In genomic region chr1:171251741-171252300, GRCh38 we compare ENCODE assay signal across 9 cellular contexts. TPM values are rescaled to one million over a fixed set of nuclear protein-coding genes. Genes with fewer than 3 reads are reported as not detected.
DNase-seq lines count a peak whose midpoint lies in the region; ATAC-seq and TF ChIP-seq lines count a peak whose summit lies in the region.
"Had no signal": no experiment of that assay in that cellular context is flagged by ENCODE, and none has a peak within 500 bp of the region (broad histone marks: within the 10 kb centered on the region; RNA-seq: fewer than 3 reads in every experiment).

No MANE protein-coding gene starts in this region.

- TF ChIP-seq CTCF in glutamatergic neuron (IDR thresholded peaks at IDR 0.05; ENCODE audit: partially characterized antibody, unreplicated experiment) = peak; percentile 70
- peak; percentile 43 for TF ChIP-seq CTCF in psoas muscle (IDR thresholded peaks at IDR 0.05)

- intact Hi-C loops in psoas muscle (cut with DNase I) = no loop called here

- H3K27me3 Mint-ChIP-seq in glutamatergic neuron (ENCODE audit: unreplicated experiment) = peaks cover 6% of the 10 kb centered on the region

- H3K9me3 ChIP-seq in psoas muscle = no peaks in the 10 kb centered on the region

- ATAC-seq in GM19397 (IDR thresholded peaks at IDR 0.05; ENCODE audit: unreplicated experiment) = peak; percentile 23
- no peak for ATAC-seq in psoas muscle
- ATAC-seq in GM21529 (IDR thresholded peaks at IDR 0.05; ENCODE audit: unreplicated experiment) = no peak

- WGBS in psoas muscle, 3 donors = 19 to 20% (median 19%) methylated on average over 14 of the region's 14 CpGs

- H3K4me1 ChIP-seq in psoas muscle = no peaks in the 10 kb centered on the region

- peaks cover 3% of the 10 kb centered on the region for H3K4me1 Mint-ChIP-seq in glutamatergic neuron (ENCODE audit: low read depth, unreplicated experiment)

- H3K27ac Mint-ChIP-seq in glutamatergic neuron (ENCODE audit: unreplicated experiment) = no peak overlapping the region

- no peak overlapping the region for H3K27ac ChIP-seq in psoas muscle

- no peaks in the 10 kb centered on the region for H3K36me3 Mint-ChIP-seq in glutamatergic neuron (ENCODE audit: unreplicated experiment)

- H3K4me3 Mint-ChIP-seq in glutamatergic neuron (ENCODE audit: unreplicated experiment) = peak overlapping the region; percentile 92

- H3K9me3 Mint-ChIP-seq in glutamatergic neuron (ENCODE audit: unreplicated experiment) = peaks cover 2% of the 10 kb centered on the region

- H3K27me3 ChIP-seq in psoas muscle (ENCODE audit: insufficient read depth in 3 of 3, low read length in 2 of 3) = peaks cover 0 to 30% (median 2%) of the 10 kb centered on the region in 3 donors

- DNase-seq in COLO668 (lab: John Stamatoyannopoulos, UW; ENCODE audit: unreplicated experiment) (peak; percentile 24), NAMALWA (ENCODE audit: low spot score) (peak; percentile 93), glutamatergic neuron (peak; percentile 74), psoas muscle (no peak), AML-193 (lab: John Stamatoyannopoulos, UW) (no peak)
- DNase-seq in activated T-cell treated with anti-CD3 and anti-CD28 coated beads, Interleukin-2, amount 50 U/mL, for 48 hours = peak; percentile 46 to 56

- H3K36me3 ChIP-seq in psoas muscle (ENCODE audit: insufficient read depth in 1 of 2, low read depth in 1 of 2) = no peaks in the 10 kb centered on the region

- H3K4me3 ChIP-seq in psoas muscle = peak overlapping the region; percentile 64

RNA-seq across cellular contexts. Expression of gene FMO1, which starts 3.5 kb away (rescaled TPM):
- total RNA-seq in glutamatergic neuron (ENCODE audit: unreplicated experiment) (not detected), psoas muscle (under 1 TPM in 2 of 4 donors, not detected in 2; 0.30 TPM)
- under 1 TPM in 2 of 3 donors, not detected in 1; 0.03 to 0.19 TPM for polyA plus RNA-seq in psoas muscle
- total RNA-seq: T-helper 2 cell treated with Interferon-gamma antibody and Interleukin-4, amounts not matched to agents 100 ng/mL and 5 ng/mL, for 36 hours had no signal

Comparison
In these comparisons a context has a peak if more than half of its experiments do, and no peak if none do; other contexts are left out.
1. DNase-seq: peak in COLO668 (single experiment), NAMALWA (single experiment), activated T-cell treated with anti-CD3 and anti-CD28 coated beads, Interleukin-2, amount 50 U/mL, for 48 hours (2 of 2) and glutamatergic neuron (single experiment); none in psoas muscle (0 of 2) and AML-193 (0 of 2).